In the genomic region with DNA sequence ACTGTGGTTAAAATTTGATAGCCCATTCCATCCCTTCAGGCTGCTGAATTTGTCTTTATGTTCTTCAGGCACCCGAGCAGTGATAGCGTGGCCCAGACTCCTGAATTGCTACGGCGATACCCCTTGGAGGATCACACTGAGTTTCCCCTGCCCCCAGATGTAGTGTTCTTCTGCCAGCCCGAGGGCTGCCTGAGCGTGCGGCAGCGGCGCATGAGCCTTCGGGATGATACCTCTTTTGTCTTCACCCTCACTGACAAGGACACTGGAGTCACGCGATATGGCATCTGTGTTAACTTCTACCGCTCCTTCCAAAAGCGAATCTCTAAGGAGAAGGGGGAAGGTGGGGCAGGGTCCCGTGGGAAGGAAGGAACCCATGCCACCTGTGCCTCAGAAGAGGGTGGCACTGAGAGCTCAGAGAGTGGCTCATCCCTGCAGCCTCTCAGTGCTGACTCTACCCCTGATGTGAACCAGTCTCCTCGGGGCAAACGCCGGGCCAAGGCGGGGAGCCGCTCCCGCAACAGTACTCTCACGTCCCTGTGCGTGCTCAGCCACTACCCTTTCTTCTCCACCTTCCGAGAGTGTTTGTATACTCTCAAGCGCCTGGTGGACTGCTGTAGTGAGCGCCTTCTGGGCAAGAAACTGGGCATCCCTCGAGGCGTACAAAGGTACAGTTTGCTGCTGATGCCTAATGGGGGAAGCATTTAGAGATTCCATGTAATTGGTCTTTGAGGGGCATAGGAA, we compare ENCODE assay signal across 20 cellular contexts. TPM values are rescaled to one million over a fixed set of nuclear protein-coding genes. Genes with fewer than 3 reads are reported as not detected.
DNase-seq lines count a peak whose midpoint lies in the region; ATAC-seq, FAIRE-seq and TF ChIP-seq lines count a peak whose summit lies in the region.
"Had no signal": no experiment of that assay in that cellular context is flagged by ENCODE, and none has a peak within 500 bp of the region (broad histone marks: within the 10 kb centered on the region; RNA-seq: fewer than 3 reads in every experiment).

No MANE protein-coding gene starts in this region.

- H3K36me3 Mint-ChIP-seq in natural killer cell, result peaks cover 8% of the 10 kb centered on the region
- H3K36me3 Mint-ChIP-seq in natural killer cell treated with Interleukin-12 subunit alpha and Interleukin-12 subunit beta and Interleukin-15 and Interleukin-18, amount 100 ng/mL, for 72 hours, result peaks cover 14% of the 10 kb centered on the region
- peaks cover 5% of the 10 kb centered on the region for H3K36me3 Mint-ChIP-seq in neural crest cell (ENCODE audit: low read depth)
- peaks cover 27% of the 10 kb centered on the region for H3K36me3 Mint-ChIP-seq in mesothelial cell of epicardium
- peaks cover 71% of the 10 kb centered on the region for H3K36me3 Mint-ChIP-seq in activated T-cell treated with anti-CD3 and anti-CD28 coated beads, Interleukin-2, amount 50 U/mL, for 24 hours (ENCODE audit: low read depth)

- TF ChIP-seq CTCF in natural killer cell (IDR thresholded peaks at IDR 0.05) (no peak), H1 (IDR thresholded peaks at IDR 0.05; ENCODE audit: control extremely low read depth in 1 of 3, insufficient read depth in 1 of 3, low read depth in 1 of 3, low read length in 3 of 3) (no peak), neural crest cell (conservative IDR thresholded peaks at IDR 0.05) (no peak), sigmoid colon (IDR thresholded peaks at IDR 0.05) (no peak), mesothelial cell of epicardium (IDR thresholded peaks at IDR 0.05; ENCODE audit: unreplicated experiment) (no peak)

- H3K9ac ChIP-seq in H1 (replicated peaks in 1 of 4; ENCODE audit: extremely low read depth in 1 of 4, low read depth in 3 of 4, low read length in 3 of 4), result no peak overlapping the region

- H3K4me1 ChIP-seq in H1 (replicated peaks in 1 of 4; ENCODE audit: control insufficient read depth in 3 of 4, insufficient read depth in 4 of 4, low read length in 3 of 4) (peaks cover 2 to 8% (median 6%) of the 10 kb centered on the region in 4 experiments; a peak in 4 of 7 replicates), sigmoid colon (peaks cover 0 to 24% (median 23%) of the 10 kb centered on the region in 4 donors)

- H2BK20ac ChIP-seq in H1 (ENCODE audit: low read length), result no peak overlapping the region

- POLR2A ChIA-PET in H1 (lab: Charles Lee; ENCODE audit: partially characterized antibody), result no interaction called here

- peaks cover 0 to 48% of the 10 kb centered on the region in 2 experiments; a peak in 3 of 4 replicates for H3K79me2 ChIP-seq in H1 (ENCODE audit: control insufficient read depth in 1 of 2, insufficient read depth in 2 of 2, low read length in 2 of 2)

- CTCF ChIA-PET in H1 (lab: Charles Lee; ENCODE audit: partially characterized antibody), result interaction anchor here (1.7 to 7.4 kb wide), 6 partner anchors 12 to 86 kb away, joined by 4 to 72 read pairs (median 13); partner anchors contain the start of genes MYBPC3 and NR1H3

- 0 out of 2 replicates have a peak overlapping the region, but pooled peaks have one; percentile 23 for H4K8ac ChIP-seq in H1 (ENCODE audit: extremely low read depth, insufficient read depth, low read length)

- H2BK5ac ChIP-seq in H1 (ENCODE audit: low read depth, low read length), result no peak overlapping the region

- TF ChIP-seq RAD21 in H1 (IDR thresholded peaks at IDR 0.05 in 1 of 2, conservative IDR thresholded peaks at IDR 0.05 in 1 of 2; ENCODE audit: low read depth in 2 of 2, low read length in 2 of 2), result no peak

- no peak overlapping the region for H3K56ac ChIP-seq in H1 (replicated peaks; ENCODE audit: insufficient read length, low read depth, low read length)

- no peak overlapping the region for H2AFZ ChIP-seq in H1 (ENCODE audit: low read length)

- H4K91ac ChIP-seq in H1 (replicated peaks; ENCODE audit: insufficient read length, low read length), result no peak overlapping the region

- ATAC-seq in natural killer cell, result no peak
- ATAC-seq in natural killer cell treated with Interleukin-12 subunit alpha and Interleukin-12 subunit beta and Interleukin-15 and Interleukin-18, amount 100 ng/mL, for 72 hours, result no peak
- no peak for ATAC-seq in activated CD4-positive, CD25-positive, alpha-beta regulatory T cell treated with anti-CD3 and anti-CD28 coated beads, Interleukin-2, amount 50 U/mL, for 24 hours
- ATAC-seq: HepG2 had no signal

- no peaks in the 10 kb centered on the region for H3K9me3 ChIP-seq in H1 (ENCODE audit: insufficient read depth in 2 of 2, low read depth in 1 of 2, low read length in 1 of 2)
- no peaks in the 10 kb centered on the region for H3K9me3 ChIP-seq in sigmoid colon
- H3K9me3 ChIP-seq: BE2C, Caco-2, HAP-1 had no signal

- no peak overlapping the region for H3K18ac ChIP-seq in H1 (ENCODE audit: extremely low read depth, low read length)

- no peak overlapping the region for H3K4ac ChIP-seq in H1 (replicated peaks; ENCODE audit: insufficient read length, low read depth, low read length)

- no peak overlapping the region for H3K4me2 ChIP-seq in H1 (ENCODE audit: insufficient read depth in 1 of 2, low read depth in 2 of 2, low read length in 2 of 2)

- no peak for TF ChIP-seq POLR2A in H1 (IDR thresholded peaks at IDR 0.05; ENCODE audit: control extremely low read depth in 1 of 2, low read depth in 2 of 2, low read length in 2 of 2)
- no peak for TF ChIP-seq POLR2A in sigmoid colon (IDR thresholded peaks at IDR 0.05)

- H3K4me3 ChIP-seq in H1 (ENCODE audit: extremely low read depth in 1 of 4, insufficient read depth in 2 of 4, low read depth in 3 of 4, low read length in 4 of 4) (no peak overlapping the region), sigmoid colon (no peak overlapping the region)
- H3K4me3 ChIP-seq: HAP-1 had no signal

- peaks cover 8 to 17% of the 10 kb centered on the region in 2 experiments for H4K20me1 ChIP-seq in H1 (replicated peaks in 1 of 2; ENCODE audit: control insufficient read depth in 1 of 2, insufficient read depth in 2 of 2, low read length in 2 of 2)

- H3K27me3 Mint-ChIP-seq in natural killer cell (ENCODE audit: low read depth in 2 of 2) (no peaks in the 10 kb centered on the region), neural crest cell (ENCODE audit: low read depth) (no peaks in the 10 kb centered on the region), mesothelial cell of epicardium (ENCODE audit: low read depth) (no peaks in the 10 kb centered on the region)
- H3K27me3 Mint-ChIP-seq in natural killer cell treated with Interleukin-12 subunit alpha and Interleukin-12 subunit beta and Interleukin-15 and Interleukin-18, amount 100 ng/mL, for 72 hours, result no peaks in the 10 kb centered on the region
- no peaks in the 10 kb centered on the region for H3K27me3 Mint-ChIP-seq in activated T-cell treated with anti-CD3 and anti-CD28 coated beads, Interleukin-2, amount 50 U/mL, for 24 hours
- H3K27me3 Mint-ChIP-seq: CD4-positive, CD25-positive, alpha-beta regulatory T cell; IgD-negative memory B cell had no signal

- DNase-seq in natural killer cell (no peak), H1 (ENCODE audit: low read depth in 1 of 2, low spot score in 2 of 2) (no peak), neural crest cell (ENCODE audit: low read depth, low spot score) (no peak), sigmoid colon (peak; percentile 50), mesothelial cell of epicardium (ENCODE audit: low spot score in 2 of 2, unreplicated experiment in 2 of 2) (no peak)
- no peak for DNase-seq in natural killer cell treated with Interleukin-12 subunit alpha and Interleukin-12 subunit beta and Interleukin-15 and Interleukin-18, amount 100 ng/mL, for 72 hours (ENCODE audit: low spot score)
- no peak for DNase-seq in activated T-cell treated with anti-CD3 and anti-CD28 coated beads, Interleukin-2, amount 50 U/mL, for 24 hours
- DNase-seq: ACHN; BE2C; C1 segment of cervical spinal cord; Caco-2; CD4-positive, CD25-positive, alpha-beta regulatory T cell; DMS79; GF-D8 had no signal

- WGBS in H1 (ENCODE audit: extremely low coverage in 1 of 2, insufficient coverage in 1 of 2, insufficient read length in 1 of 2, insufficient replicate concordance in 2 of 2, low coverage in 1 of 2, low lambda C conversion rate in 2 of 2, missing lambda C conversion rate in 1 of 2), 2 experiments, result 92% methylated on average over 28 of the region's 28 CpGs; no CpG with 5 or more reads in 1 of the 2 experiments
- 95 to 96% methylated on average over 28 of the region's 28 CpGs for WGBS in sigmoid colon, 2 donors

- H3K9me3 Mint-ChIP-seq in natural killer cell (no peaks in the 10 kb centered on the region), neural crest cell (no peaks in the 10 kb centered on the region), mesothelial cell of epicardium (no peaks in the 10 kb centered on the region)
- no peaks in the 10 kb centered on the region for H3K9me3 Mint-ChIP-seq in natural killer cell treated with Interleukin-12 subunit alpha and Interleukin-12 subunit beta and Interleukin-15 and Interleukin-18, amount 100 ng/mL, for 72 hours
- H3K9me3 Mint-ChIP-seq in activated T-cell treated with anti-CD3 and anti-CD28 coated beads, Interleukin-2, amount 50 U/mL, for 24 hours, result no peaks in the 10 kb centered on the region
- H3K9me3 Mint-ChIP-seq: CD4-positive, CD25-positive, alpha-beta regulatory T cell; IgD-negative memory B cell had no signal

- no peak overlapping the region for H2BK120ac ChIP-seq in H1 (replicated peaks; ENCODE audit: low read depth, low read length)

- intact Hi-C loops in natural killer cell (cut with micrococcal nuclease) (no loop called here), sigmoid colon (cut with DNase I) (loop anchor here (5.0 kb wide), 1 partner anchor 133 kb away; the partner anchor contains the start of gene SLC39A13)

- no peak overlapping the region for H2AK5ac ChIP-seq in H1 (ENCODE audit: low read depth, low read length)

- no peak for FAIRE-seq in H1 (lab: Jason Lieb, UNC)
- FAIRE-seq: A204.1, D721Med, HepG2 had no signal

- no peak overlapping the region for H3K23ac ChIP-seq in H1 (ENCODE audit: insufficient read length)

- H3K4me1 Mint-ChIP-seq in natural killer cell, result peaks cover 38 to 46% of the 10 kb centered on the region in 2 donors
- H3K4me1 Mint-ChIP-seq in natural killer cell treated with Interleukin-12 subunit alpha and Interleukin-12 subunit beta and Interleukin-15 and Interleukin-18, amount 100 ng/mL, for 72 hours (ENCODE audit: low read depth in 2 of 2), result peaks cover 35 to 44% of the 10 kb centered on the region in 2 donors
- peaks cover 28% of the 10 kb centered on the region for H3K4me1 Mint-ChIP-seq in neural crest cell
- peaks cover 16% of the 10 kb centered on the region for H3K4me1 Mint-ChIP-seq in mesothelial cell of epicardium
- peaks cover 30% of the 10 kb centered on the region for H3K4me1 Mint-ChIP-seq in activated T-cell treated with anti-CD3 and anti-CD28 coated beads, Interleukin-2, amount 50 U/mL, for 24 hours (ENCODE audit: low read depth)

- H3K36me3 ChIP-seq in H1 (ENCODE audit: control insufficient read depth in 2 of 4, insufficient read depth in 4 of 4, low read length in 3 of 4) (peaks cover 0 to 44% (median 28%) of the 10 kb centered on the region in 4 experiments; a peak in 7 of 8 replicates), sigmoid colon (peaks cover 30 to 58% (median 52%) of the 10 kb centered on the region in 4 donors)

- H3K79me1 ChIP-seq in H1 (ENCODE audit: low read depth, low read length), result peaks cover 20% of the 10 kb centered on the region

- H3K27ac Mint-ChIP-seq in natural killer cell (peak overlapping the region in 1 of 2 donors; percentile 45), neural crest cell (ENCODE audit: unreplicated experiment) (no peak overlapping the region), mesothelial cell of epicardium (no peak overlapping the region)
- peak overlapping the region in 1 of 2 donors; percentile 39 for H3K27ac Mint-ChIP-seq in natural killer cell treated with Interleukin-12 subunit alpha and Interleukin-12 subunit beta and Interleukin-15 and Interleukin-18, amount 100 ng/mL, for 72 hours
- no peak overlapping the region for H3K27ac Mint-ChIP-seq in activated T-cell treated with anti-CD3 and anti-CD28 coated beads, Interleukin-2, amount 50 U/mL, for 24 hours
- H3K27ac Mint-ChIP-seq: IgD-negative memory B cell had no signal

- no peak overlapping the region for H4K5ac ChIP-seq in H1 (ENCODE audit: insufficient read length, low read depth, low read length)

- H3K4me3 Mint-ChIP-seq in natural killer cell, result peak overlapping the region; percentile 22
- no peak overlapping the region for H3K4me3 Mint-ChIP-seq in natural killer cell treated with Interleukin-12 subunit alpha and Interleukin-12 subunit beta and Interleukin-15 and Interleukin-18, amount 100 ng/mL, for 72 hours
- peak overlapping the region; percentile 42 for H3K4me3 Mint-ChIP-seq in neural crest cell
- no peak overlapping the region for H3K4me3 Mint-ChIP-seq in mesothelial cell of epicardium
- H3K4me3 Mint-ChIP-seq in activated T-cell treated with anti-CD3 and anti-CD28 coated beads, Interleukin-2, amount 50 U/mL, for 24 hours, result no peak overlapping the region

- H3K27ac ChIP-seq in H1 (ENCODE audit: low read depth, low read length), result no peak overlapping the region
- H3K27ac ChIP-seq in sigmoid colon, result no peak overlapping the region

- H2BK15ac ChIP-seq in H1 (ENCODE audit: low read length), result no peak overlapping the region

- H3K27me3 ChIP-seq in H1 (replicated peaks in 1 of 4; ENCODE audit: control insufficient read depth in 3 of 4, extremely low read depth in 1 of 4, insufficient read depth in 3 of 4, low read length in 3 of 4) (no peaks in the 10 kb centered on the region), sigmoid colon (no peaks in the 10 kb centered on the region)
- H3K27me3 ChIP-seq: BE2C had no signal

- TF ChIP-seq EP300 in H1 (IDR thresholded peaks at IDR 0.05; ENCODE audit: borderline replicate concordance in 1 of 2, low read depth in 2 of 2, low read length in 2 of 2), result no peak
- no peak for TF ChIP-seq EP300 in sigmoid colon (IDR thresholded peaks at IDR 0.05)

- H3K23me2 ChIP-seq in H1 (ENCODE audit: low read depth, low read length), result peaks cover 8% of the 10 kb centered on the region

- no peak overlapping the region for H3K14ac ChIP-seq in H1 (ENCODE audit: insufficient read length)

- H2BK12ac ChIP-seq in H1 (ENCODE audit: low read depth, low read length), result no peak overlapping the region

RNA-seq across cellular contexts. Expression of gene MADD, which starts 4.7 kb away (rescaled TPM):
- total RNA-seq in natural killer cell (100 to 1,000 TPM; 333 to 383 (median 335) TPM), neural crest cell (56.2 and 59.2 TPM in 2 replicates), sigmoid colon (10 to 100 TPM; 25.8 to 55.7 (median 33.6) TPM), mesothelial cell of epicardium (65.6 to 71.2 TPM (median 65.7 TPM) in 3 replicates)
- 100 to 1,000 TPM in 1 of 2 donors, 10 to 100 TPM in 1; 94.1 to 120 TPM for total RNA-seq in natural killer cell treated with Interleukin-12 subunit alpha and Interleukin-12 subunit beta and Interleukin-15 and Interleukin-18, amount 100 ng/mL, for 72 hours
- total RNA-seq in H1 (2021; fragmentation: NEBNext Ultra II Directional; extraction: Animal tissue kit (Norgen Biotek cat#: 25700)), result 43.7 and 45.4 TPM in 2 replicates
- polyA plus RNA-seq in H1 (2011; rRNA removed) (32.5 and 48.3 TPM in 2 replicates), sigmoid colon (10 to 100 TPM; 18.6 to 32.5 (median 19.2) TPM)
- 26.6 TPM for polyA plus RNA-seq in H1 (2011; cell fraction: cytosol; rRNA removed)
- polyA plus RNA-seq in H1 (2011; cell fraction: nucleus; rRNA removed), result 91.6 TPM
- polyA plus RNA-seq in H1 (2012, experiment 1 of 2), result 33.0 to 36.2 TPM (median 35.4 TPM) in 4 replicates
- 16.8 TPM for polyA plus RNA-seq in H1 (2012, experiment 2 of 2)
- polyA plus RNA-seq in H1 (2013, experiment 1 of 2), result 19.3 TPM
- 17.0 TPM for polyA plus RNA-seq in H1 (2013, experiment 2 of 2)
- 76.0 and 80.1 TPM in 2 replicates for polyA minus RNA-seq in H1 (2011; rRNA and poly(A)+ RNA removed)
- 22.5 TPM for polyA minus RNA-seq in H1 (2011; cell fraction: cytosol; rRNA and poly(A)+ RNA removed)
- 48.9 TPM for polyA minus RNA-seq in H1 (2011; cell fraction: nucleus; rRNA and poly(A)+ RNA removed)

RNA-seq across cellular contexts. Expression of gene NR1H3, which starts 16.9 kb away (rescaled TPM):
- total RNA-seq in natural killer cell (10 to 100 TPM; 11.3 to 26.0 (median 13.5) TPM), neural crest cell (15.2 and 19.1 TPM in 2 replicates), sigmoid colon (10 to 100 TPM; 30.3 to 54.5 (median 40.2) TPM), mesothelial cell of epicardium (25.5 to 28.2 TPM (median 26.5 TPM) in 3 replicates)
- total RNA-seq in natural killer cell treated with Interleukin-12 subunit alpha and Interleukin-12 subunit beta and Interleukin-15 and Interleukin-18, amount 100 ng/mL, for 72 hours, result 1 to 10 TPM; 6.3 to 8.9 TPM
- total RNA-seq in H1 (2021; fragmentation: NEBNext Ultra II Directional; extraction: Animal tissue kit (Norgen Biotek cat#: 25700)), result 19.9 and 21.2 TPM in 2 replicates
- polyA plus RNA-seq in H1 (2011; rRNA removed) (42.1 and 51.5 TPM in 2 replicates), sigmoid colon (10 to 100 TPM; 57.3 to 90.1 (median 61.5) TPM)
- polyA plus RNA-seq in H1 (2011; cell fraction: cytosol; rRNA removed), result 39.9 TPM
- 58.5 TPM for polyA plus RNA-seq in H1 (2011; cell fraction: nucleus; rRNA removed)
- 24.9 to 28.6 TPM (median 27.6 TPM) in 4 replicates for polyA plus RNA-seq in H1 (2012, experiment 1 of 2)
- polyA plus RNA-seq in H1 (2012, experiment 2 of 2), result 19.2 TPM
- polyA plus RNA-seq in H1 (2013, experiment 1 of 2), result 11.7 TPM
- polyA plus RNA-seq in H1 (2013, experiment 2 of 2), result 11.6 TPM
- polyA minus RNA-seq in H1 (2011; rRNA and poly(A)+ RNA removed), result 34.2 and 36.4 TPM in 2 replicates
- 18.3 TPM for polyA minus RNA-seq in H1 (2011; cell fraction: cytosol; rRNA and poly(A)+ RNA removed)
- polyA minus RNA-seq in H1 (2011; cell fraction: nucleus; rRNA and poly(A)+ RNA removed), result 18.3 TPM

RNA-seq across cellular contexts. Expression of gene ACP2, which starts 26.1 kb away (rescaled TPM):
- total RNA-seq in natural killer cell, result 10 to 100 TPM; 15.5 to 21.9 (median 16.8) TPM
- total RNA-seq in natural killer cell treated with Interleukin-12 subunit alpha and Interleukin-12 subunit beta and Interleukin-15 and Interleukin-18, amount 100 ng/mL, for 72 hours, result 10 to 100 TPM; 27.3 to 33.3 TPM
- total RNA-seq in H1 (2021; fragmentation: NEBNext Ultra II Directional; extraction: Animal tissue kit (Norgen Biotek cat#: 25700)), result 17.8 and 18.9 TPM in 2 replicates
- polyA plus RNA-seq in H1 (2011; rRNA removed), result 19.8 and 24.4 TPM in 2 replicates
- 13.4 TPM for polyA plus RNA-seq in H1 (2011; cell fraction: cytosol; rRNA removed)
- polyA plus RNA-seq in H1 (2011; cell fraction: nucleus; rRNA removed), result 39.9 TPM
- polyA plus RNA-seq in H1 (2012, experiment 1 of 2), result 12.4 to 23.5 TPM (median 21.2 TPM) in 4 replicates
- 14.1 TPM for polyA plus RNA-seq in H1 (2012, experiment 2 of 2)
- 21.3 TPM for polyA plus RNA-seq in H1 (2013, experiment 1 of 2)
- polyA plus RNA-seq in H1 (2013, experiment 2 of 2), result 21.1 TPM
- polyA minus RNA-seq in H1 (2011; rRNA and poly(A)+ RNA removed), result 21.8 and 29.4 TPM in 2 replicates
- polyA minus RNA-seq in H1 (2011; cell fraction: cytosol; rRNA and poly(A)+ RNA removed), result 19.7 TPM
- 36.9 TPM for polyA minus RNA-seq in H1 (2011; cell fraction: nucleus; rRNA and poly(A)+ RNA removed)
- total RNA-seq in neural crest cell, result 41.0 and 41.7 TPM in 2 replicates
- 10 to 100 TPM; 30.7 to 54.0 (median 34.9) TPM for total RNA-seq in sigmoid colon
- 10 to 100 TPM; 15.6 to 50.9 (median 25.4) TPM for polyA plus RNA-seq in sigmoid colon
- 38.1 to 41.3 TPM (median 39.6 TPM) in 3 replicates for total RNA-seq in mesothelial cell of epicardium

RNA-seq across cellular contexts. Expression of gene DDB2, which starts 59.9 kb away (rescaled TPM):
- 10 to 100 TPM; 66.0 to 75.4 (median 67.8) TPM for total RNA-seq in natural killer cell
- 10 to 100 TPM; 47.9 to 71.7 TPM for total RNA-seq in natural killer cell treated with Interleukin-12 subunit alpha and Interleukin-12 subunit beta and Interleukin-15 and Interleukin-18, amount 100 ng/mL, for 72 hours
- total RNA-seq in H1 (2021; fragmentation: NEBNext Ultra II Directional; extraction: Animal tissue kit (Norgen Biotek cat#: 25700)), result 65.2 and 70.7 TPM in 2 replicates
- polyA plus RNA-seq in H1 (2011; rRNA removed), result 97.2 and 112 TPM in 2 replicates
- 130 TPM for polyA plus RNA-seq in H1 (2011; cell fraction: cytosol; rRNA removed)
- 209 TPM for polyA plus RNA-seq in H1 (2011; cell fraction: nucleus; rRNA removed)
- polyA plus RNA-seq in H1 (2012, experiment 1 of 2), result 122 to 126 TPM (median 125 TPM) in 4 replicates
- polyA plus RNA-seq in H1 (2012, experiment 2 of 2), result 123 TPM
- polyA plus RNA-seq in H1 (2013, experiment 1 of 2), result 56.8 TPM
- polyA plus RNA-seq in H1 (2013, experiment 2 of 2), result 53.9 TPM
- polyA minus RNA-seq in H1 (2011; rRNA and poly(A)+ RNA removed), result 82.9 and 91.7 TPM in 2 replicates
- 45.6 TPM for polyA minus RNA-seq in H1 (2011; cell fraction: cytosol; rRNA and poly(A)+ RNA removed)
- 87.7 TPM for polyA minus RNA-seq in H1 (2011; cell fraction: nucleus; rRNA and poly(A)+ RNA removed)
- 32.2 and 33.9 TPM in 2 replicates for total RNA-seq in neural crest cell
- total RNA-seq in sigmoid colon, result 10 to 100 TPM; 31.9 to 44.6 (median 32.3) TPM
- 10 to 100 TPM; 21.3 to 42.0 (median 21.6) TPM for polyA plus RNA-seq in sigmoid colon
- total RNA-seq in mesothelial cell of epicardium, result 42.4 to 49.1 TPM (median 46.7 TPM) in 3 replicates

Comparison
In these comparisons a context has a peak if more than half of its experiments do, and no peak if none do; other contexts are left out.
1. H3K4me3 Mint-ChIP-seq: peak in natural killer cell (single experiment) and neural crest cell (single experiment); none in natural killer cell treated with Interleukin-12 subunit alpha and Interleukin-12 subunit beta and Interleukin-15 and Interleukin-18, amount 100 ng/mL, for 72 hours (single experiment), mesothelial cell of epicardium (single experiment) and activated T-cell treated with anti-CD3 and anti-CD28 coated beads, Interleukin-2, amount 50 U/mL, for 24 hours (single experiment).